Comparison of ENCODE assay signal across 8 cellular contexts in genomic region chr3:123066896-123067688, GRCh38.
DNase-seq lines count a peak whose midpoint lies in the region; ATAC-seq and TF ChIP-seq lines count a peak whose summit lies in the region.

PDIA5 (plus strand) TSS chr3:123067025; CDS start chr3:123067165, 140 bp downstream.

- H3K4me3 ChIP-seq in skin epidermis, result peak within 1 kb of the TSS; percentile 56 to 80 (median 66)

- H3K27ac ChIP-seq in 22Rv1 (peak within 1 kb of the TSS; percentile 82), skin epidermis (peak within 1 kb of the TSS in 20 of 21 experiments; percentile 52 to 89 (median 73))

- DNase-seq in NCI-H2107 (lab: John Stamatoyannopoulos, UW), result peak; percentile 70
- peak; percentile 87 for DNase-seq in UCSD-AML1 (lab: John Stamatoyannopoulos, UW; ENCODE audit: unreplicated experiment)
- DNase-seq in T47D (ENCODE audit: low read depth in 1 of 2, low spot score in 1 of 2), result peak; percentile 92 to 95
- DNase-seq in iPS-NIHi11 (ENCODE audit: low spot score), result peak; percentile 96

- in situ Hi-C loops in T47D (cut with HindIII; ENCODE audit: low pct_unique_long_range_greater_than_20kb, low sequenced_read_pairs), result no loop called here

- ATAC-seq in GM18517 (IDR thresholded peaks at IDR 0.05; ENCODE audit: unreplicated experiment), result peak; percentile 79
- ATAC-seq in HG03045 (IDR thresholded peaks at IDR 0.05; ENCODE audit: unreplicated experiment), result peak; percentile 90

- TF ChIP-seq CTCF in 22Rv1 (IDR thresholded peaks at IDR 0.05), result no peak

Comparison
In these comparisons a context has a peak if more than half of its experiments do, and no peak if none do; other contexts are left out.
1. Peak in every context shown above with its lines: DNase-seq, ATAC-seq, H3K4me3 ChIP-seq and H3K27ac ChIP-seq.